ENCODE assay signal across 24 cellular contexts in genomic region chr9:82996931-82997330, GRCh38.
"Had no signal": no experiment of that assay in that cellular context is flagged by ENCODE, and none has a peak within 500 bp of the region (broad histone marks: within the 10 kb centered on the region; RNA-seq: fewer than 3 reads in every experiment).

No MANE protein-coding gene starts in this region.

- H3K4me3 Mint-ChIP-seq: activated B cell treated with CpG ODN at 0.5 μM for 24 hours; activated CD4-positive, alpha-beta T cell treated with anti-CD3 and anti-CD28 coated beads, Interleukin-2, amount 10 ng/mL, durations not matched to agents 24 days and 14 days; activated CD8-positive, alpha-beta memory T cell treated with anti-CD3 and anti-CD28 coated beads, Interleukin-2, amount 10 ng/mL, durations not matched to agents 7 days and 5 days; activated naive CD4-positive, alpha-beta T cell treated with anti-CD3 and anti-CD28 coated beads, Interleukin-2, amount 50 U/mL, for 24 hours; activated T-cell treated with anti-CD3 and anti-CD28 coated beads, Interleukin-2, amount 50 U/mL, for 24 hours; activated T-helper 1 cell treated with anti-CD3 and anti-CD28 coated beads, Interleukin-12 subunit alpha, Interleukin-12 subunit beta, Interleukin-2, Interleukin-4 antibody, amounts not matched to agents 30 ng/mL and 10 ng/mL and 1 ng/mL, durations not matched to agents 14 hours and 24 hours and 36 hours; T-helper 1 cell treated with Interleukin-12 subunit alpha and Interleukin-12 subunit beta and Interleukin-4 antibody, amounts not matched to agents 30 μg/mL and 1 μg/mL, for 36 hours had no signal

- H3K4me3 ChIP-seq: ascending aorta, PC-9 had no signal

- H3K36me3 ChIP-seq: ascending aorta had no signal

- H3K4me2 ChIP-seq: PC-9 had no signal

- DNase-seq: activated B cell treated with CpG ODN at 0.5 μM for 24 hours; activated CD4-positive, alpha-beta T cell treated with anti-CD3 and anti-CD28 coated beads for 1 hour; activated CD4-positive, alpha-beta T cell treated with anti-CD3 and anti-CD28 coated beads, Interleukin-2, amount 10 ng/mL, durations not matched to agents 24 days and 14 days; activated CD4-positive, alpha-beta T cell treated with anti-CD3 and anti-CD28 coated beads, Interleukin-2, amount 50 U/mL, for 48 hours; activated CD8-positive, alpha-beta memory T cell treated with anti-CD3 and anti-CD28 coated beads, Interleukin-2, amount 10 ng/mL, durations not matched to agents 7 days and 5 days; activated effector memory CD4-positive, alpha-beta T cell treated with Interleukin-2 at 50 U/mL for 16 hours; activated naive CD4-positive, alpha-beta T cell; activated T-cell treated with anti-CD3 and anti-CD28 coated beads, Interleukin-2, amount 50 U/mL, for 24 hours; amniotic stem cell; caudate nucleus; KG1; MM.1S; NCI-H1105; NCI-H1436 treated with DMSO at 0.1 percent for 48 hours; NCI-H187 treated with DMSO at 0.1 percent for 48 hours; NCI-H2081 treated with DMSO at 0.1 percent for 48 hours; NCI-H446; NCI-H524; PC-9; SHP77 treated with DMSO at 0.1 percent for 48 hours had no signal

- H2AFZ ChIP-seq: PC-9 had no signal

- H3K36me3 Mint-ChIP-seq: activated CD8-positive, alpha-beta memory T cell treated with anti-CD3 and anti-CD28 coated beads, Interleukin-2, amount 10 ng/mL, durations not matched to agents 7 days and 5 days; activated naive CD4-positive, alpha-beta T cell treated with anti-CD3 and anti-CD28 coated beads, Interleukin-2, amount 50 U/mL, for 24 hours had no signal

- H3K4me1 ChIP-seq: ascending aorta had no signal

- ATAC-seq: activated CD8-positive, alpha-beta memory T cell treated with anti-CD3 and anti-CD28 coated beads, Interleukin-2, amount 10 ng/mL, durations not matched to agents 7 days and 5 days had no signal

- H3K27me3 ChIP-seq: ascending aorta had no signal

- H3K9me3 Mint-ChIP-seq: activated B cell treated with CpG ODN at 0.5 μM for 24 hours; activated CD4-positive, alpha-beta T cell treated with anti-CD3 and anti-CD28 coated beads, Interleukin-2, amount 10 ng/mL, durations not matched to agents 24 days and 14 days; activated naive CD4-positive, alpha-beta T cell treated with anti-CD3 and anti-CD28 coated beads, Interleukin-2, amount 50 U/mL, for 24 hours; activated T-cell treated with anti-CD3 and anti-CD28 coated beads, Interleukin-2, amount 50 U/mL, for 24 hours; activated T-helper 1 cell treated with anti-CD3 and anti-CD28 coated beads, Interleukin-12 subunit alpha, Interleukin-12 subunit beta, Interleukin-2, Interleukin-4 antibody, amounts not matched to agents 30 ng/mL and 10 ng/mL and 1 ng/mL, durations not matched to agents 14 hours and 24 hours and 36 hours; T-helper 1 cell treated with Interleukin-12 subunit alpha and Interleukin-12 subunit beta and Interleukin-4 antibody, amounts not matched to agents 30 μg/mL and 1 μg/mL, for 36 hours had no signal

- H3K4me1 Mint-ChIP-seq: activated B cell treated with CpG ODN at 0.5 μM for 24 hours; activated CD4-positive, alpha-beta T cell treated with anti-CD3 and anti-CD28 coated beads, Interleukin-2, amount 10 ng/mL, durations not matched to agents 24 days and 14 days; activated naive CD4-positive, alpha-beta T cell treated with anti-CD3 and anti-CD28 coated beads, Interleukin-2, amount 50 U/mL, for 24 hours had no signal

- H3K9me3 ChIP-seq: ascending aorta had no signal

- H3K27me3 Mint-ChIP-seq: activated CD4-positive, alpha-beta T cell treated with anti-CD3 and anti-CD28 coated beads, Interleukin-2, amount 10 ng/mL, durations not matched to agents 24 days and 14 days; activated CD8-positive, alpha-beta memory T cell treated with anti-CD3 and anti-CD28 coated beads, Interleukin-2, amount 10 ng/mL, durations not matched to agents 7 days and 5 days; activated naive CD4-positive, alpha-beta T cell treated with anti-CD3 and anti-CD28 coated beads, Interleukin-2, amount 50 U/mL, for 24 hours; activated T-cell treated with anti-CD3 and anti-CD28 coated beads, Interleukin-2, amount 50 U/mL, for 24 hours had no signal

- H3K27ac ChIP-seq: ascending aorta, PC-9 had no signal

- H3K27ac Mint-ChIP-seq: activated B cell treated with CpG ODN at 0.5 μM for 24 hours; activated CD4-positive, alpha-beta T cell treated with anti-CD3 and anti-CD28 coated beads, Interleukin-2, amount 10 ng/mL, durations not matched to agents 24 days and 14 days; activated CD8-positive, alpha-beta memory T cell treated with anti-CD3 and anti-CD28 coated beads, Interleukin-2, amount 10 ng/mL, durations not matched to agents 7 days and 5 days; activated naive CD4-positive, alpha-beta T cell treated with anti-CD3 and anti-CD28 coated beads, Interleukin-2, amount 50 U/mL, for 24 hours; activated T-cell treated with anti-CD3 and anti-CD28 coated beads, Interleukin-2, amount 50 U/mL, for 24 hours; activated T-helper 1 cell treated with anti-CD3 and anti-CD28 coated beads, Interleukin-12 subunit alpha, Interleukin-12 subunit beta, Interleukin-2, Interleukin-4 antibody, amounts not matched to agents 30 ng/mL and 10 ng/mL and 1 ng/mL, durations not matched to agents 14 hours and 24 hours and 36 hours; T-helper 1 cell treated with Interleukin-12 subunit alpha and Interleukin-12 subunit beta and Interleukin-4 antibody, amounts not matched to agents 30 μg/mL and 1 μg/mL, for 36 hours had no signal
